ENCODE assay signal across 16 cellular contexts in the genomic region with DNA sequence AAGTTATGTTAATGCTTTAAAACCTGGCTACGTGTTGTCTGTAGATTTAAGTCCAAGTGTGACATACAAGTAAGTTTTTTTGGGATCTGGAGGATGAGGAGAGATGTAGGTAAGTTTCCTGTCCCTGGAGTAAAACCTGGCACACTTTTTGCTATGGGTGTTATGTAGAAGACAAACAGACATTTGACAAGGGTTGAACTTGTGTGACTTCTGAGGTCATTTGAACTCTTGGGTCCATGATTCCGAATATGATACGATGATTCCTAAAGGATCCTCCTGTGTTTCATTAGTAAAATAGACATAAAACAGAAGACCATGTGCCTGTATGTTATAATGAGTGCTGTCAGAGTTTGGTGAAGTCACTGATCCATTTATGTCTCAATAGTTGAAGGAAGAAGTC. TPM values are rescaled to one million over a fixed set of nuclear protein-coding genes. Genes with fewer than 3 reads are reported as not detected.
A peak's percentile ranks its signal among the peaks of the same experiment; 100 is the strongest.
DNase-seq lines count a peak whose midpoint lies in the region; ATAC-seq, FAIRE-seq and TF ChIP-seq lines count a peak whose summit lies in the region.
"Had no signal": no experiment of that assay in that cellular context is flagged by ENCODE, and none has a peak within 500 bp of the region (broad histone marks: within the 10 kb centered on the region; RNA-seq: fewer than 3 reads in every experiment).

No MANE protein-coding gene starts in this region.

- ATAC-seq in activated CD8-positive, alpha-beta T cell treated with anti-CD3 and anti-CD28 coated beads, Interleukin-2, amount 10 ng/mL, durations not matched to agents 7 days and 5 days = no peak
- ATAC-seq in lower lobe of right lung (no peak), mucosa of descending colon (no peak), HG02870 (IDR thresholded peaks at IDR 0.05; ENCODE audit: unreplicated experiment) (no peak), GM19023 (IDR thresholded peaks at IDR 0.05; ENCODE audit: unreplicated experiment) (no peak)

- POLR2A ChIA-PET in CD8-positive, alpha-beta memory T cell (lab: Charles Lee) = interaction anchor here (1.0 to 1.6 kb wide), 2 partner anchors 42 to 48 kb away, joined by 4 to 7 read pairs; no protein-coding TSS in a partner anchor
- POLR2A ChIA-PET in activated CD8-positive, alpha-beta T cell treated with anti-CD3 and anti-CD28 coated beads, Interleukin-2, amount 10 ng/mL, durations not matched to agents 7 days and 5 days (lab: Charles Lee) = no interaction called here

- no peaks in the 10 kb centered on the region for H3K27me3 ChIP-seq in CD8-positive, alpha-beta memory T cell (ENCODE audit: insufficient read depth, low read length, poor library complexity, severe bottlenecking)
- no peaks in the 10 kb centered on the region for H3K27me3 ChIP-seq in lower lobe of right lung (ENCODE audit: low read depth)

- peaks cover 0 to 2% of the 10 kb centered on the region in 2 donors for H3K27me3 Mint-ChIP-seq in CD8-positive, alpha-beta memory T cell
- no peaks in the 10 kb centered on the region for H3K27me3 Mint-ChIP-seq in activated CD8-positive, alpha-beta T cell treated with anti-CD3 and anti-CD28 coated beads, Interleukin-2, amount 10 ng/mL, durations not matched to agents 7 days and 5 days (ENCODE audit: low read depth)
- H3K27me3 Mint-ChIP-seq: stimulated activated naive CD8-positive, alpha-beta T cell treated with anti-CD3 and anti-CD28 coated beads, Interleukin-15, amount 100 ng/mL, for 72 hours had no signal

- no peak for TF ChIP-seq CTCF in 22Rv1 (IDR thresholded peaks at IDR 0.05)
- no peak for TF ChIP-seq CTCF in lower lobe of right lung (IDR thresholded peaks at IDR 0.05)
- TF ChIP-seq CTCF in mucosa of descending colon (IDR thresholded peaks at IDR 0.05) = no peak

- H3K4me1 ChIP-seq in CD8-positive, alpha-beta memory T cell (ENCODE audit: insufficient read depth, low read length) = peaks cover 66% of the 10 kb centered on the region
- peaks cover 55% of the 10 kb centered on the region for H3K4me1 ChIP-seq in lower lobe of right lung
- peaks cover 36% of the 10 kb centered on the region for H3K4me1 ChIP-seq in mucosa of descending colon (ENCODE audit: low read depth)

- peaks cover 57 to 68% (median 66%) of the 10 kb centered on the region in 3 donors for H3K4me1 Mint-ChIP-seq in CD8-positive, alpha-beta memory T cell
- peaks cover 76% of the 10 kb centered on the region for H3K4me1 Mint-ChIP-seq in activated CD8-positive, alpha-beta T cell treated with anti-CD3 and anti-CD28 coated beads, Interleukin-2, amount 10 ng/mL, durations not matched to agents 7 days and 5 days (ENCODE audit: low read depth)

- CTCF ChIA-PET in CD8-positive, alpha-beta memory T cell (lab: Charles Lee) = interaction anchor here (1.8 kb wide), 1 partner anchor 43 kb away, joined by 6 read pairs; no protein-coding TSS in a partner anchor
- CTCF ChIA-PET in activated CD8-positive, alpha-beta T cell treated with anti-CD3 and anti-CD28 coated beads, Interleukin-2, amount 10 ng/mL, durations not matched to agents 7 days and 5 days (lab: Charles Lee) = interaction anchor here (1.7 to 1.8 kb wide), 2 partner anchors 12 to 49 kb away, joined by 4 to 8 read pairs; no protein-coding TSS in a partner anchor

- H3K36me3 Mint-ChIP-seq in CD8-positive, alpha-beta memory T cell = peaks cover 4 to 61% (median 16%) of the 10 kb centered on the region in 3 donors
- H3K36me3 Mint-ChIP-seq in activated CD8-positive, alpha-beta T cell treated with anti-CD3 and anti-CD28 coated beads, Interleukin-2, amount 10 ng/mL, durations not matched to agents 7 days and 5 days (ENCODE audit: low read depth) = peaks cover 62% of the 10 kb centered on the region

- H3K9me3 Mint-ChIP-seq in CD8-positive, alpha-beta memory T cell = no peaks in the 10 kb centered on the region
- H3K9me3 Mint-ChIP-seq in activated CD8-positive, alpha-beta T cell treated with anti-CD3 and anti-CD28 coated beads, Interleukin-2, amount 10 ng/mL, durations not matched to agents 7 days and 5 days (ENCODE audit: insufficient read depth) = no peaks in the 10 kb centered on the region
- H3K9me3 Mint-ChIP-seq: stimulated activated naive CD8-positive, alpha-beta T cell treated with anti-CD3 and anti-CD28 coated beads, Interleukin-15, amount 100 ng/mL, for 72 hours had no signal

- peak overlapping the region; percentile 51 to 96 (median 82) for H3K27ac Mint-ChIP-seq in CD8-positive, alpha-beta memory T cell
- H3K27ac Mint-ChIP-seq in activated CD8-positive, alpha-beta T cell treated with anti-CD3 and anti-CD28 coated beads, Interleukin-2, amount 10 ng/mL, durations not matched to agents 7 days and 5 days = peak overlapping the region; percentile 47

- no peak for DNase-seq in CD8-positive, alpha-beta memory T cell
- DNase-seq in activated CD8-positive, alpha-beta T cell treated with anti-CD3 and anti-CD28 coated beads, Interleukin-2, amount 10 ng/mL, durations not matched to agents 7 days and 5 days = no peak
- DNase-seq in lower lobe of right lung = no peak
- no peak for DNase-seq in mucosa of descending colon
- DNase-seq in GM12892 (ENCODE audit: insufficient read length) = no peak
- DNase-seq: C1 segment of cervical spinal cord; effector CD4-positive, alpha-beta T cell; HCEC 1CT; NCI-H2227 treated with DMSO at 0.1 percent for 48 hours; OCI-M1; stimulated activated CD4-positive, alpha-beta T cell treated with anti-CD3 and anti-CD28 coated beads, Interleukin-4, amount 100 ng/mL, for 1 hour had no signal

- peak overlapping the region; percentile 16 for H3K4me3 ChIP-seq in CD8-positive, alpha-beta memory T cell (ENCODE audit: low read length)
- no peak overlapping the region for H3K4me3 ChIP-seq in lower lobe of right lung
- H3K4me3 ChIP-seq in mucosa of descending colon = no peak overlapping the region

- intact Hi-C loops in lower lobe of right lung (cut with DNase I) (no loop called here), mucosa of descending colon (cut with DNase I, micrococcal nuclease) (no loop called here)

- peak overlapping the region in 3 of 7 donors; percentile 0 to 73 (median 29) for H3K4me3 Mint-ChIP-seq in CD8-positive, alpha-beta memory T cell
- no peak overlapping the region for H3K4me3 Mint-ChIP-seq in activated CD8-positive, alpha-beta T cell treated with anti-CD3 and anti-CD28 coated beads, Interleukin-2, amount 10 ng/mL, durations not matched to agents 7 days and 5 days

- no peak for FAIRE-seq in GM12892 (lab: Jason Lieb, UNC)
- FAIRE-seq: astrocyte had no signal

- peaks cover 22% of the 10 kb centered on the region for H3K36me3 ChIP-seq in CD8-positive, alpha-beta memory T cell (ENCODE audit: insufficient read depth, low read length)
- H3K36me3 ChIP-seq in lower lobe of right lung (peaks cover 86% of the 10 kb centered on the region), mucosa of descending colon (ENCODE audit: low read depth) (peaks cover 5% of the 10 kb centered on the region)

- H3K27ac ChIP-seq in 22Rv1 = peak overlapping the region; percentile 41
- H3K27ac ChIP-seq in CD8-positive, alpha-beta memory T cell (ENCODE audit: low read depth, low read length) = no peak overlapping the region
- peak overlapping the region; percentile 51 for H3K27ac ChIP-seq in lower lobe of right lung

- TF ChIP-seq POLR2A in GM12892 (IDR thresholded peaks at IDR 0.05; ENCODE audit: low read depth, low read length) = no peak

- no peaks in the 10 kb centered on the region for H3K9me3 ChIP-seq in CD8-positive, alpha-beta memory T cell (ENCODE audit: low read length)
- H3K9me3 ChIP-seq in lower lobe of right lung (no peaks in the 10 kb centered on the region), mucosa of descending colon (no peaks in the 10 kb centered on the region)

RNA-seq across cellular contexts. Expression of a gene that starts 44.2 kb away (rescaled TPM):
- total RNA-seq in CD8-positive, alpha-beta memory T cell = 10 to 100 TPM; 88.4 to 90.9 TPM
- 31.6 TPM for polyA plus RNA-seq in CD8-positive, alpha-beta memory T cell
- total RNA-seq in activated CD8-positive, alpha-beta T cell treated with anti-CD3 and anti-CD28 coated beads, Interleukin-2, amount 10 ng/mL, durations not matched to agents 7 days and 5 days = 100 to 1,000 TPM; 122 to 123 TPM
- 72.4 TPM for total RNA-seq in lower lobe of right lung
- 10 to 100 TPM; 59.9 to 81.2 (median 65.4) TPM for total RNA-seq in mucosa of descending colon
- 35.4 TPM for polyA plus RNA-seq in GM12892 (2012; ENCODE audit: missing spikeins)

RNA-seq across cellular contexts. Expression of a gene that starts 47.7 kb away (rescaled TPM):
- total RNA-seq in CD8-positive, alpha-beta memory T cell = 10 to 100 TPM; 23.6 to 24.9 TPM
- polyA plus RNA-seq in CD8-positive, alpha-beta memory T cell = 19.1 TPM
- 10 to 100 TPM; 19.9 to 20.3 TPM for total RNA-seq in activated CD8-positive, alpha-beta T cell treated with anti-CD3 and anti-CD28 coated beads, Interleukin-2, amount 10 ng/mL, durations not matched to agents 7 days and 5 days
- 20.3 TPM for total RNA-seq in lower lobe of right lung
- total RNA-seq in mucosa of descending colon = 10 to 100 TPM; 16.5 to 22.3 (median 17.5) TPM
- 12.9 TPM for polyA plus RNA-seq in GM12892 (2012; ENCODE audit: missing spikeins)
